Comparison of ENCODE assay signal across 24 cellular contexts in the genomic region with DNA sequence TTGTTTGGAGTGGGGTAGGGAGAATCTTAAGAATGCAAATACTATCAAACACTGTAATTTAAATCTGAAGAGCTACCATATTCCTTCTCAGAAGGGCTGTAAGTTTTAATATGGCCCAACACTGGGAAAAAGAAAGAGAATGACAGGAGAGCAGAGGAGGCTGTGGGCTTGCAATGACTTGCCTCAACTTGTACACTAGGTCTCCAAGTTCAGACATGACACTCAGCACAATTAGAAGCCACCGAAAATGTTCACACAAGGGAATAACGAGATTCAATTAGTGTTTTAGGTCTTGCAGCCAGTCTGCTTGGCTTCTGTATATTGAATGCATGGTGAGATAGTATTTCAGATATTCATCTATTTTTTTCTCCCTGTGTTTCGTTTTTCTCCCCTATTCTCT.
"Had no signal": no experiment of that assay in that cellular context is flagged by ENCODE, and none has a peak within 500 bp of the region (broad histone marks: within the 10 kb centered on the region; RNA-seq: fewer than 3 reads in every experiment).

No MANE protein-coding gene starts in this region.

- H3K9me3 ChIP-seq: SJCRH30 had no signal

- DNase-seq: activated CD4-positive, alpha-beta T cell treated with anti-CD3 and anti-CD28 coated beads for 4 hours; activated CD8-positive, alpha-beta memory T cell treated with anti-CD3 and anti-CD28 coated beads, Interleukin-2, amount 50 U/mL, for 4 hours; activated CD8-positive, alpha-beta T cell treated with anti-CD3 and anti-CD28 coated beads for 36 hours; activated gamma-delta T cell treated with Interleukin-2 at 50 U/mL for 16 hours; activated naive CD4-positive, alpha-beta T cell treated with anti-CD3 and anti-CD28 coated beads, Interleukin-2, amount 10 ng/mL, durations not matched to agents 7 days and 5 days; activated naive CD8-positive, alpha-beta T cell treated with anti-CD3 and anti-CD28 coated beads for 36 hours; activated T-cell treated with anti-CD3 and anti-CD28 coated beads, Interleukin-2, amount 50 U/mL, for 72 hours; central memory CD4-positive, alpha-beta T cell; Karpas-422; NCI-H1048; NCI-H1417 treated with DMSO at 0.1 percent for 48 hours; NCI-H1694 treated with DMSO at 0.1 percent for 48 hours; NCI-H2029 treated with DMSO at 0.1 percent for 48 hours; NCI-H226; NCI-H526; NCI-H774; NK-92 treated with Interleukin-12 subunit alpha and Interleukin-12 subunit beta, amount 100 ng/mL, for 24 hours; OCI-M1; Right ventricle myocardium superior; SJCRH30 had no signal

- H3K4me3 ChIP-seq: K562, SJCRH30 had no signal

- H3K27me3 ChIP-seq: SJCRH30 had no signal

- FAIRE-seq: K562 had no signal

- H3K36me3 ChIP-seq: SJCRH30 had no signal

- H3K27ac ChIP-seq: RWPE1, SJCRH30 had no signal

- ATAC-seq: activated CD4-positive, CD25-positive, alpha-beta regulatory T cell treated with anti-CD3 and anti-CD28 coated beads, Interleukin-2, amount 50 U/mL, for 24 hours; activated CD8-positive, alpha-beta T cell treated with anti-CD3 and anti-CD28 coated beads for 36 hours; activated T-cell treated with anti-CD3 and anti-CD28 coated beads, Interleukin-2, amount 50 U/mL, for 72 hours; K562; Panc1 had no signal
